8 cellular contexts compared by ENCODE assay signal in the genomic region with DNA sequence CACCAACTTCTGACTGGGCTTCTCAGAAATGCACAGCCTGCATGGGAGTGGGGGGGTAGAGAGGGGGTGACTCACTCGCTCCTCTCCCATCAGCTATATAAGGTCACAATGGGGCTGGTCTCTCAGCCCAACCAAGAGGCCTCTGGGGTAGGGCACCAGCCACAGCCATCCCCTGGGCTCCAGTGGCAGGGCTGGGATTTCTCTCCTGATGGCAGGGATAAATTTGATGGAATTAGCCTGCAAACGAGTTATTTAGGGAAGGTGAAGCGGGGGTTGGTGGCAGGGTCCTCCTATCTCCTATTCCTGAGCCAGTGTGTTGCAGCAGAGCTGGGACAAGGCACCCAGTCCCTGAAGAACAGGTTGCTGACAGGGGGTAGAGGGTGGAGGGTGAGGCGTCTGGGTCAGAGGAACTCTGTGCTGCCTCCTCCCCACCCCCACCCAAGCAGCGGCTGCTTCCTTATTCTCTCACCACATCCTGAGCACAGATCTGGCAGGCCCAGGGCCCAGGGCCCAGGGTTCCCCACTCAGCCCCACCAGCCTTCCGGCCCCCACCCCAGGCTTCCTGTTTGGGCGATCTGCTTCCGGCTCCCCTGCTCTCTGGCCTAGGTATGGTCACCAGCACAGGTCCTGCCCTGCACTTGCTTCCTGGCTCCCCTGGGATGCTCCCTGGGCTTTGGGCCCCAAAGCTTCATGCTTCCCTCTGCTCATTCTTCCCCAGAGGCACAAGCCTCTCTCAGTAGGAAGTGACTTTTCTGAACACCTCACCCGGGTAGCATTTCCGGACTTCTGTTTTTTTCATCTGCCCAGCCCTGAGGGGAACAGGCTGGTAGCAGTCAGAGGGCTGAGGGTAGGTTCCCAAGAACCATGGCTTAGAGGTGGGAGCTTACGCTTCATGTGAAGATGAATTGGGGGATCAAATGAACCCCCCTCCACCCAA. TPM values are rescaled to one million over a fixed set of nuclear protein-coding genes. Genes with fewer than 3 reads are reported as not detected.
DNase-seq lines count a peak whose midpoint lies in the region; ATAC-seq and TF ChIP-seq lines count a peak whose summit lies in the region.

No MANE protein-coding gene starts in this region.

- intact Hi-C loops in Right ventricle myocardium inferior (cut with DNase I), result no loop called here
- intact Hi-C loops in tibial artery (cut with DNase I; ENCODE audit: low total_unique reads), result loop anchor here (5.0 kb wide), 1 partner anchor 195 kb away; no protein-coding TSS in a partner anchor

- H3K27ac ChIP-seq in SK-N-MC, result peak overlapping the region; percentile 83
- peak overlapping the region; percentile 81 for H3K27ac ChIP-seq in trophoblast cell (ENCODE audit: low read depth, low read length)
- peak overlapping the region; percentile 94 to 100 for H3K27ac ChIP-seq in tibial artery

- H3K4me1 Mint-ChIP-seq in activated naive CD4-positive, alpha-beta T cell treated with anti-CD3 and anti-CD28 coated beads, Interleukin-2, amount 10 ng/mL, durations not matched to agents 7 days and 5 days, result peaks cover 27% of the 10 kb centered on the region

- H3K4ac ChIP-seq in trophoblast cell (ENCODE audit: low read depth, low read length), result peak overlapping the region; percentile 66

- H4K8ac ChIP-seq in trophoblast cell (ENCODE audit: low read depth, low read length), result peak overlapping the region; percentile 74

- CTCF ChIA-PET in activated naive CD4-positive, alpha-beta T cell treated with anti-CD3 and anti-CD28 coated beads, Interleukin-2, amount 10 ng/mL, durations not matched to agents 7 days and 5 days (lab: Charles Lee), result interaction anchor here (0.7 to 13.1 kb wide), 6 partner anchors 10 to 106 kb away, joined by 3 to 285 read pairs (median 4); a partner anchor contains a TSS

- no peak for DNase-seq in SK-N-MC (ENCODE audit: low read depth, low spot score)
- peak; percentile 94 for DNase-seq in activated naive CD4-positive, alpha-beta T cell treated with anti-CD3 and anti-CD28 coated beads, Interleukin-2, amount 10 ng/mL, durations not matched to agents 7 days and 5 days
- peak; percentile 94 for DNase-seq in Right ventricle myocardium inferior (ENCODE audit: missing footprints)
- DNase-seq in trophoblast cell, result peak; percentile 52 to 71
- peak; percentile 84 to 93 for DNase-seq in tibial artery
- no peak for DNase-seq in NCI-H1694 treated with DMSO at 0.1 percent for 48 hours (lab: John Stamatoyannopoulos, UW)

- H3K18ac ChIP-seq in trophoblast cell (ENCODE audit: low read length), result peak overlapping the region; percentile 67

- no CpG with 5 or more reads among the region's 11 CpGs for WGBS in trophoblast cell (ENCODE audit: extremely low coverage, insufficient coverage, insufficient read length)

- H3K79me2 ChIP-seq in trophoblast cell (ENCODE audit: control insufficient read depth, insufficient read depth, low read length, poor library complexity), result peaks cover 38% of the 10 kb centered on the region

- peak overlapping the region; percentile 35 for H2AK5ac ChIP-seq in trophoblast cell (ENCODE audit: low read length)

- peak overlapping the region; percentile 58 for H4K91ac ChIP-seq in trophoblast cell (ENCODE audit: low read depth, low read length)

- peak; percentile 75 for TF ChIP-seq POLR2A in GM18951 (IDR thresholded peaks at IDR 0.05; ENCODE audit: extremely low read depth, insufficient read depth, insufficient read length)

- no peaks in the 10 kb centered on the region for H3K9me3 Mint-ChIP-seq in activated naive CD4-positive, alpha-beta T cell treated with anti-CD3 and anti-CD28 coated beads, Interleukin-2, amount 10 ng/mL, durations not matched to agents 7 days and 5 days

- in situ Hi-C loops in GM18951 (cut with MboI; ENCODE audit: low sequenced_read_pairs, unreplicated experiment), result no loop called here

- H3K27me3 ChIP-seq in trophoblast cell (ENCODE audit: insufficient read depth, low read length), result no peaks in the 10 kb centered on the region
- no peaks in the 10 kb centered on the region for H3K27me3 ChIP-seq in tibial artery

- H2BK12ac ChIP-seq in trophoblast cell (ENCODE audit: low read length), result peak overlapping the region; percentile 53

- peak overlapping the region; percentile 77 for H3K4me2 ChIP-seq in trophoblast cell (ENCODE audit: low read length)

- no peaks in the 10 kb centered on the region for H3K9me3 ChIP-seq in SK-N-MC (ENCODE audit: low read depth, low read length)
- no peaks in the 10 kb centered on the region for H3K9me3 ChIP-seq in trophoblast cell (ENCODE audit: insufficient read depth, low read depth, low read length)
- no peaks in the 10 kb centered on the region for H3K9me3 ChIP-seq in tibial artery

- peak overlapping the region; percentile 17 for H2AFZ ChIP-seq in trophoblast cell (ENCODE audit: insufficient read depth, low read length, poor library complexity)

- H3K9ac ChIP-seq in SK-N-MC (ENCODE audit: insufficient read length), result peak overlapping the region; percentile 74
- peak overlapping the region; percentile 67 for H3K9ac ChIP-seq in trophoblast cell (ENCODE audit: low read length)

- H3K36me3 ChIP-seq in SK-N-MC (ENCODE audit: insufficient read depth, low read length) (peaks cover 5% of the 10 kb centered on the region), trophoblast cell (ENCODE audit: control insufficient read depth in 1 of 2, insufficient read depth in 2 of 2, low read length in 2 of 2) (peaks cover 22 to 32% of the 10 kb centered on the region in 2 experiments), tibial artery (peaks cover 14 to 29% (median 16%) of the 10 kb centered on the region in 3 donors)

- peak overlapping the region; percentile 23 for H2BK120ac ChIP-seq in trophoblast cell (ENCODE audit: insufficient read depth, low read length, poor library complexity)

- ATAC-seq in HG03135 (IDR thresholded peaks at IDR 0.05; ENCODE audit: unreplicated experiment) (peak; percentile 35), Right ventricle myocardium inferior (peak; percentile 12)

- H3K4me1 ChIP-seq in trophoblast cell (ENCODE audit: control insufficient read depth in 1 of 2, insufficient read depth in 2 of 2, low read length in 2 of 2) (peaks cover 28 to 36% of the 10 kb centered on the region in 2 experiments), tibial artery (peaks cover 4 to 76% (median 51%) of the 10 kb centered on the region in 4 donors)

- peaks cover 79% of the 10 kb centered on the region for H3K36me3 Mint-ChIP-seq in activated naive CD4-positive, alpha-beta T cell treated with anti-CD3 and anti-CD28 coated beads, Interleukin-2, amount 10 ng/mL, durations not matched to agents 7 days and 5 days

- H3K14ac ChIP-seq in trophoblast cell (ENCODE audit: low read length), result peak overlapping the region; percentile 71

- no peak overlapping the region for H4K12ac ChIP-seq in trophoblast cell (ENCODE audit: low read depth, low read length)

- no peak for TF ChIP-seq CTCF in tibial artery (IDR thresholded peaks at IDR 0.05)

- H3K27me3 Mint-ChIP-seq in activated naive CD4-positive, alpha-beta T cell treated with anti-CD3 and anti-CD28 coated beads, Interleukin-2, amount 10 ng/mL, durations not matched to agents 7 days and 5 days, result no peaks in the 10 kb centered on the region

- peak overlapping the region; percentile 99 for H3K4me3 Mint-ChIP-seq in activated naive CD4-positive, alpha-beta T cell treated with anti-CD3 and anti-CD28 coated beads, Interleukin-2, amount 10 ng/mL, durations not matched to agents 7 days and 5 days

- H2BK5ac ChIP-seq in trophoblast cell (ENCODE audit: low read depth, low read length, poor library complexity), result peak overlapping the region; percentile 58

- H3K79me1 ChIP-seq in trophoblast cell (ENCODE audit: low read length), result peaks cover 24% of the 10 kb centered on the region

- H3K23ac ChIP-seq in trophoblast cell (ENCODE audit: low read length), result no peak overlapping the region

- H3K4me3 ChIP-seq in SK-N-MC (peak overlapping the region; percentile 78), trophoblast cell (ENCODE audit: low read depth, low read length) (peak overlapping the region; percentile 57), tibial artery (peak overlapping the region; percentile 64 to 90)

- peak overlapping the region; percentile 98 for H3K27ac Mint-ChIP-seq in activated naive CD4-positive, alpha-beta T cell treated with anti-CD3 and anti-CD28 coated beads, Interleukin-2, amount 10 ng/mL, durations not matched to agents 7 days and 5 days

RNA-seq across cellular contexts. Expression of a gene that starts 4.0 kb away (rescaled TPM):
- total RNA-seq in Right ventricle myocardium inferior, result 18.2 TPM
- polyA plus RNA-seq in trophoblast cell (2013), result 93.6 and 96.8 TPM in 2 replicates

RNA-seq across cellular contexts. Expression of a gene that starts 8.3 kb away (rescaled TPM):
- 5.7 TPM for total RNA-seq in Right ventricle myocardium inferior
- polyA plus RNA-seq in trophoblast cell (2013), result 55.7 and 59.4 TPM in 2 replicates

RNA-seq across cellular contexts. Expression of a gene that starts 9.6 kb away (rescaled TPM):
- 20.6 TPM for total RNA-seq in Right ventricle myocardium inferior
- polyA plus RNA-seq in trophoblast cell (2013), result 20.6 and 21.0 TPM in 2 replicates

RNA-seq across cellular contexts. Expression of a gene that starts 34.6 kb away (rescaled TPM):
- total RNA-seq in Right ventricle myocardium inferior, result 13.1 TPM
- 29.1 and 32.3 TPM in 2 replicates for polyA plus RNA-seq in trophoblast cell (2013)

RNA-seq across cellular contexts. Expression of a gene that starts 35.5 kb away (rescaled TPM):
- total RNA-seq in Right ventricle myocardium inferior, result 54.1 TPM
- polyA plus RNA-seq in trophoblast cell (2013), result 17.3 and 18.1 TPM in 2 replicates

Comparison
In these comparisons a context has a peak if more than half of its experiments do, and no peak if none do; other contexts are left out.
1. DNase-seq: peak in activated naive CD4-positive, alpha-beta T cell treated with anti-CD3 and anti-CD28 coated beads, Interleukin-2, amount 10 ng/mL, durations not matched to agents 7 days and 5 days (single experiment), Right ventricle myocardium inferior (single experiment), trophoblast cell (2 of 2) and tibial artery (2 of 2); none in SK-N-MC (single experiment) and NCI-H1694 treated with DMSO at 0.1 percent for 48 hours (single experiment).
2. Peak in every context shown above with its lines, with median percentiles within 50 percentile points of each other: H3K27ac ChIP-seq and H3K4me3 ChIP-seq.